Comparison of ENCODE assay signal across 10 cellular contexts in genomic region chr14:65476290-65476941, GRCh38.
DNase-seq lines count a peak whose midpoint lies in the region; ATAC-seq and TF ChIP-seq lines count a peak whose summit lies in the region.
"Had no signal": no experiment of that assay in that cellular context is flagged by ENCODE, and none has a peak within 500 bp of the region (broad histone marks: within the 10 kb centered on the region; RNA-seq: fewer than 3 reads in every experiment).

No MANE protein-coding gene starts in this region.

- H3K9me3 Mint-ChIP-seq in activated CD8-positive, alpha-beta T cell treated with anti-CD3 and anti-CD28 coated beads, Interleukin-2, amount 10 ng/mL, durations not matched to agents 7 days and 5 days (ENCODE audit: insufficient read depth), result peaks cover 4% of the 10 kb centered on the region

- H3K36me3 ChIP-seq in suprapubic skin (no peaks in the 10 kb centered on the region), testis (ENCODE audit: low read depth, missing control alignments) (no peaks in the 10 kb centered on the region), esophagus muscularis mucosa (no peaks in the 10 kb centered on the region)

- H3K4me3 ChIP-seq in suprapubic skin (no peak overlapping the region), testis (no peak overlapping the region), esophagus muscularis mucosa (no peak overlapping the region)

- peaks cover 55% of the 10 kb centered on the region for H3K4me1 Mint-ChIP-seq in activated CD8-positive, alpha-beta T cell treated with anti-CD3 and anti-CD28 coated beads, Interleukin-2, amount 10 ng/mL, durations not matched to agents 7 days and 5 days (ENCODE audit: low read depth)

- no peaks in the 10 kb centered on the region for H3K4me1 ChIP-seq in suprapubic skin
- H3K4me1 ChIP-seq in testis, result no peaks in the 10 kb centered on the region
- peaks cover 0 to 2% (median 0%) of the 10 kb centered on the region in 4 donors for H3K4me1 ChIP-seq in esophagus muscularis mucosa

- no peak overlapping the region for H3K27ac ChIP-seq in suprapubic skin
- H3K27ac ChIP-seq in testis, result no peak overlapping the region
- no peak overlapping the region for H3K27ac ChIP-seq in esophagus muscularis mucosa (replicated peaks in 1 of 4)

- H3K27me3 Mint-ChIP-seq in activated CD8-positive, alpha-beta T cell treated with anti-CD3 and anti-CD28 coated beads, Interleukin-2, amount 10 ng/mL, durations not matched to agents 7 days and 5 days (ENCODE audit: low read depth), result no peaks in the 10 kb centered on the region

- H3K36me3 Mint-ChIP-seq in activated CD8-positive, alpha-beta T cell treated with anti-CD3 and anti-CD28 coated beads, Interleukin-2, amount 10 ng/mL, durations not matched to agents 7 days and 5 days (ENCODE audit: low read depth), result peaks cover 40% of the 10 kb centered on the region

- no peak for DNase-seq in activated CD8-positive, alpha-beta T cell treated with anti-CD3 and anti-CD28 coated beads, Interleukin-2, amount 10 ng/mL, durations not matched to agents 7 days and 5 days
- DNase-seq in suprapubic skin (ENCODE audit: low spot score in 2 of 2) (no peak), testis (no peak), iPS-NIHi11 (ENCODE audit: low spot score) (no peak), esophagus muscularis mucosa (ENCODE audit: extremely low spot score) (no peak)
- DNase-seq: DMS53, NCI-H2029 had no signal

- TF ChIP-seq POLR2A in suprapubic skin (IDR thresholded peaks at IDR 0.05), result no peak
- no peak for TF ChIP-seq POLR2A in testis (IDR thresholded peaks at IDR 0.05)
- no peak for TF ChIP-seq POLR2A in esophagus muscularis mucosa (IDR thresholded peaks at IDR 0.05; ENCODE audit: low read depth)

- H3K9me3 ChIP-seq in suprapubic skin, result no peaks in the 10 kb centered on the region
- H3K9me3 ChIP-seq in testis, result no peaks in the 10 kb centered on the region
- H3K9me3 ChIP-seq in esophagus muscularis mucosa, result no peaks in the 10 kb centered on the region

- H3K27me3 ChIP-seq in suprapubic skin (no peaks in the 10 kb centered on the region), testis (no peaks in the 10 kb centered on the region), esophagus muscularis mucosa (no peaks in the 10 kb centered on the region)

- H3K4me3 Mint-ChIP-seq in activated CD8-positive, alpha-beta T cell treated with anti-CD3 and anti-CD28 coated beads, Interleukin-2, amount 10 ng/mL, durations not matched to agents 7 days and 5 days, result no peak overlapping the region

- ATAC-seq in GM18502 (IDR thresholded peaks at IDR 0.05; ENCODE audit: poor library complexity, unreplicated experiment) (peak; percentile 89), GM19467 (IDR thresholded peaks at IDR 0.05; ENCODE audit: unreplicated experiment) (peak; percentile 73), HG03039 (IDR thresholded peaks at IDR 0.05; ENCODE audit: unreplicated experiment) (peak; percentile 79)
- ATAC-seq in activated CD8-positive, alpha-beta T cell treated with anti-CD3 and anti-CD28 coated beads, Interleukin-2, amount 10 ng/mL, durations not matched to agents 7 days and 5 days, result no peak

- intact Hi-C loops in testis (cut with DNase I; ENCODE audit: low total_unique reads) (no loop called here), esophagus muscularis mucosa (cut with DNase I) (no loop called here)

- H3K27ac Mint-ChIP-seq in activated CD8-positive, alpha-beta T cell treated with anti-CD3 and anti-CD28 coated beads, Interleukin-2, amount 10 ng/mL, durations not matched to agents 7 days and 5 days, result peak overlapping the region; percentile 47

- TF ChIP-seq CTCF in suprapubic skin (IDR thresholded peaks at IDR 0.05) (no peak), testis (IDR thresholded peaks at IDR 0.05) (no peak), esophagus muscularis mucosa (IDR thresholded peaks at IDR 0.05) (no peak)

- TF ChIP-seq EP300 in suprapubic skin (IDR thresholded peaks at IDR 0.05), result no peak
- TF ChIP-seq EP300 in esophagus muscularis mucosa (IDR thresholded peaks at IDR 0.05), result no peak

- 90% methylated on average over 2 of the region's 2 CpGs for WGBS in suprapubic skin
- WGBS in testis, 2 donors, result 85 to 95% methylated on average over 2 of the region's 2 CpGs
- 100% methylated on average over 2 of the region's 2 CpGs for WGBS in esophagus muscularis mucosa

- POLR2A ChIA-PET in activated CD8-positive, alpha-beta T cell treated with anti-CD3 and anti-CD28 coated beads, Interleukin-2, amount 10 ng/mL, durations not matched to agents 7 days and 5 days (lab: Charles Lee), result interaction anchor here (1.5 kb wide), 1 partner anchor 16 kb away, joined by 5 read pairs; no protein-coding TSS in a partner anchor

- CTCF ChIA-PET in activated CD8-positive, alpha-beta T cell treated with anti-CD3 and anti-CD28 coated beads, Interleukin-2, amount 10 ng/mL, durations not matched to agents 7 days and 5 days (lab: Charles Lee), result interaction anchor here (0.7 to 1.9 kb wide), 7 partner anchors 12 to 484 kb away, joined by 3 to 6 read pairs (median 3); no protein-coding TSS in a partner anchor
